Comparison of ENCODE assay signal across 23 cellular contexts in the genomic region with DNA sequence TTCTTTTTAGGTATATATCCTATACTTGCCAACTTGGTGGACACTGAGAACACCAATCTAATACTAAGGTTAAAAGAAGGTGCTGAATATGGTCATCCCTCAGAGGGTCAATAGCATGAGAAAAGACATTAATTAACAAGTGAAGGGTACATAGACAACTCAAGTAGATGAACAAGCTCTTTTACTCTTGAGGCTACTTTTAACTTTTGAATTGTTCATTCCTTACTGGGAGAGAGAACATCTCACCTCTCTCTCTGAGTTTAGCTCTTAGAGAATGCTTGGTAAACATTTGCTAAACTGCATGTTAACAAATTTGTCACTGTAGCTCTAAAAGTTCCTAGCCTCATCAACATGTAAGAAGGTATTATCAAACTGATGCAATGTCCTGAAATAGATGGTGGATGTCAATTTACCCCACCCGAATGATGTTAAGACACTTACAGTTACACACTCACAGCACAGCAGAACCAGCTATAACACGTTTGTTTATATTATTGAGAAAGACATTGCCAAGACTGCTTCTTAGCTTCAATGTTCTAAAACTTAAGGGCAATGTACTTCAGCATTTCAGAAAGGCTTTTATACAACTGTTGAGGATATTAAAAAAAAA. TPM values are rescaled to one million over a fixed set of nuclear protein-coding genes. Genes with fewer than 3 reads are reported as not detected.
DNase-seq lines count a peak whose midpoint lies in the region; ATAC-seq, FAIRE-seq and TF ChIP-seq lines count a peak whose summit lies in the region.
"Had no signal": no experiment of that assay in that cellular context is flagged by ENCODE, and none has a peak within 500 bp of the region (broad histone marks: within the 10 kb centered on the region; RNA-seq: fewer than 3 reads in every experiment).

No MANE protein-coding gene starts in this region.

- H3K4me3 Mint-ChIP-seq in Calu3 (ENCODE audit: low read depth, unreplicated experiment) (no peak overlapping the region), GM23338 (no peak overlapping the region), astrocyte (ENCODE audit: unreplicated experiment) (no peak overlapping the region)
- H3K4me3 Mint-ChIP-seq: activated B cell treated with CpG ODN at 0.5 μM for 24 hours; activated naive CD4-positive, alpha-beta T cell treated with anti-CD3 and anti-CD28 coated beads, Interleukin-2, amount 10 ng/mL, durations not matched to agents 7 days and 5 days; naive thymus-derived CD4-positive, alpha-beta T cell had no signal

- H3K4me1 Mint-ChIP-seq in Calu3 (ENCODE audit: low read depth, unreplicated experiment) (no peaks in the 10 kb centered on the region), GM23338 (no peaks in the 10 kb centered on the region), astrocyte (ENCODE audit: low read depth, unreplicated experiment) (no peaks in the 10 kb centered on the region)
- H3K4me1 Mint-ChIP-seq: activated B cell treated with CpG ODN at 0.5 μM for 24 hours; activated naive CD4-positive, alpha-beta T cell treated with anti-CD3 and anti-CD28 coated beads, Interleukin-2, amount 10 ng/mL, durations not matched to agents 7 days and 5 days; naive thymus-derived CD4-positive, alpha-beta T cell had no signal

- H3K36me3 Mint-ChIP-seq in Calu3 (ENCODE audit: insufficient read depth, unreplicated experiment) (peaks cover 59% of the 10 kb centered on the region), GM23338 (ENCODE audit: low read depth) (peaks cover 92% of the 10 kb centered on the region), astrocyte (ENCODE audit: low read depth, unreplicated experiment) (peaks cover 18% of the 10 kb centered on the region)

- no peaks in the 10 kb centered on the region for H3F3A ChIP-seq in GM23338 (replicated peaks; ENCODE audit: low read depth)

- peaks cover 79% of the 10 kb centered on the region for H3K36me3 ChIP-seq in GM23338 (ENCODE audit: insufficient read depth)
- H3K36me3 ChIP-seq in astrocyte (ENCODE audit: insufficient read depth, low read length): peaks cover 78% of the 10 kb centered on the region

- TF ChIP-seq CTCF in Calu3 (IDR thresholded peaks at IDR 0.05; ENCODE audit: unreplicated experiment) (no peak), GM23338 (conservative IDR thresholded peaks at IDR 0.05; ENCODE audit: low read depth in 2 of 2) (no peak), astrocyte (IDR thresholded peaks at IDR 0.05; ENCODE audit: insufficient read depth, low read depth, low read length) (no peak), fibroblast of pulmonary artery (IDR thresholded peaks at IDR 0.05; ENCODE audit: low read length, missing control alignments) (no peak)

- H3K4me1 ChIP-seq in GM23338 (ENCODE audit: insufficient read depth): no peaks in the 10 kb centered on the region
- no peaks in the 10 kb centered on the region for H3K4me1 ChIP-seq in astrocyte (ENCODE audit: insufficient read depth, low read length)
- H3K4me1 ChIP-seq: ascending aorta, BE2C, gastrocnemius medialis, SJCRH30, upper lobe of right lung had no signal

- CTCF ChIA-PET in Calu3 (lab: Charles Lee): interaction anchor here (0.5 to 0.7 kb wide), 2 partner anchors 397 to 652 kb away, joined by 4 to 7 read pairs; no protein-coding TSS in a partner anchor

- H3K27me3 ChIP-seq in GM23338 (ENCODE audit: insufficient read depth) (no peaks in the 10 kb centered on the region), astrocyte (ENCODE audit: insufficient read depth, low read length) (no peaks in the 10 kb centered on the region)
- H3K27me3 ChIP-seq: ascending aorta, BE2C, gastrocnemius medialis, MG63, SJCRH30, upper lobe of right lung had no signal

- no TSS peak for BruUV-seq in Calu3 (replicated peaks; lab: Mats Ljungman, UMichigan)

- H3K79me2 ChIP-seq in GM23338 (replicated peaks; ENCODE audit: insufficient read depth) (no peaks in the 10 kb centered on the region), astrocyte (ENCODE audit: insufficient read depth, low read length) (no peaks in the 10 kb centered on the region)

- H2AFZ ChIP-seq in GM23338: no peak overlapping the region
- no peak overlapping the region for H2AFZ ChIP-seq in astrocyte (ENCODE audit: low read depth, low read length)

- intact Hi-C loops in Calu3 (cut with micrococcal nuclease; ENCODE audit: unreplicated experiment): no loop called here

- no peak overlapping the region for H3K4me2 ChIP-seq in GM23338
- no peak overlapping the region for H3K4me2 ChIP-seq in astrocyte (ENCODE audit: low read length)

- no peak overlapping the region for H3K4me3 ChIP-seq in GM23338
- H3K4me3 ChIP-seq in astrocyte (ENCODE audit: insufficient read depth, low read depth, low read length): no peak overlapping the region
- H3K4me3 ChIP-seq in fibroblast of pulmonary artery (replicated peaks; ENCODE audit: low read depth, low read length): no peak overlapping the region
- H3K4me3 ChIP-seq: ascending aorta, gastrocnemius medialis, MG63, SJCRH30, upper lobe of right lung had no signal

- H4K20me1 ChIP-seq in GM23338 (replicated peaks; ENCODE audit: insufficient read depth): no peaks in the 10 kb centered on the region; the same call in 1 of the 2 replicates
- no peaks in the 10 kb centered on the region for H4K20me1 ChIP-seq in astrocyte (ENCODE audit: insufficient read depth, low read length)

- H3K27ac Mint-ChIP-seq in Calu3 (ENCODE audit: unreplicated experiment) (peak overlapping the region; percentile 3), GM23338 (0 out of 2 replicates have a peak overlapping the region, but pooled peaks have one; percentile 81), astrocyte (ENCODE audit: unreplicated experiment) (no peak overlapping the region)
- H3K27ac Mint-ChIP-seq: activated B cell treated with CpG ODN at 0.5 μM for 24 hours; activated naive CD4-positive, alpha-beta T cell treated with anti-CD3 and anti-CD28 coated beads, Interleukin-2, amount 10 ng/mL, durations not matched to agents 7 days and 5 days had no signal

- no peaks in the 10 kb centered on the region for H3K9me3 ChIP-seq in astrocyte (ENCODE audit: insufficient read depth, low read depth, low read length)
- H3K9me3 ChIP-seq: ascending aorta, BE2C, gastrocnemius medialis, MG63, SJCRH30, upper lobe of right lung had no signal

- no peak overlapping the region for H3K27ac ChIP-seq in GM23338 (ENCODE audit: low read depth)
- no peak overlapping the region for H3K27ac ChIP-seq in astrocyte (ENCODE audit: low read depth, low read length)
- H3K27ac ChIP-seq: ascending aorta, gastrocnemius medialis, HL-60, SJCRH30, upper lobe of right lung had no signal

- H3K9me3 Mint-ChIP-seq in Calu3 (ENCODE audit: low read depth, unreplicated experiment) (no peaks in the 10 kb centered on the region), GM23338 (no peaks in the 10 kb centered on the region), astrocyte (ENCODE audit: unreplicated experiment) (no peaks in the 10 kb centered on the region)
- H3K9me3 Mint-ChIP-seq: activated B cell treated with CpG ODN at 0.5 μM for 24 hours; activated naive CD4-positive, alpha-beta T cell treated with anti-CD3 and anti-CD28 coated beads, Interleukin-2, amount 10 ng/mL, durations not matched to agents 7 days and 5 days; naive thymus-derived CD4-positive, alpha-beta T cell had no signal

- DNase-seq in Calu3: no peak
- no peak for DNase-seq in GM23338 (ENCODE audit: low spot score)
- DNase-seq in astrocyte (ENCODE audit: low read depth): no peak
- peak; percentile 8 for DNase-seq in fibroblast of pulmonary artery (ENCODE audit: low read depth)
- no peak for DNase-seq in SHP77 treated with DMSO at 0.1 percent for 48 hours (lab: John Stamatoyannopoulos, UW)
- no peak for DNase-seq in DMS 273 (lab: John Stamatoyannopoulos, UW; ENCODE audit: unreplicated experiment)
- DNase-seq: activated B cell treated with CpG ODN at 0.5 μM for 24 hours; activated CD4-positive, alpha-beta T cell treated with anti-CD3 and anti-CD28 coated beads, Interleukin-2, amount 50 U/mL, for 48 hours; activated naive CD4-positive, alpha-beta T cell treated with anti-CD3 and anti-CD28 coated beads, Interleukin-2, amount 10 ng/mL, durations not matched to agents 7 days and 5 days; activated T-cell treated with anti-CD3 and anti-CD28 coated beads, Interleukin-2, amount 50 U/mL, for 1 hour; BE2C; COR-L47; gastrocnemius medialis; MG63; naive thymus-derived CD4-positive, alpha-beta T cell; NCI-H1436 treated with DMSO at 0.1 percent for 48 hours; NCI-H82; retina; SJCRH30; upper lobe of right lung had no signal

- ATAC-seq in GM23338: no peak
- ATAC-seq in GM21381 (IDR thresholded peaks at IDR 0.05; ENCODE audit: unreplicated experiment): no peak
- ATAC-seq: gastrocnemius medialis; naive thymus-derived CD4-positive, alpha-beta T cell; upper lobe of right lung had no signal

- H3K9me2 ChIP-seq in GM23338 (ENCODE audit: insufficient read depth): no peaks in the 10 kb centered on the region

- no peaks in the 10 kb centered on the region for H3K27me3 Mint-ChIP-seq in Calu3 (ENCODE audit: unreplicated experiment)
- H3K27me3 Mint-ChIP-seq in GM23338 (ENCODE audit: insufficient read depth, low read depth, poor library complexity): peaks cover 2% of the 10 kb centered on the region
- H3K27me3 Mint-ChIP-seq in astrocyte (ENCODE audit: low read depth, unreplicated experiment): no peaks in the 10 kb centered on the region
- H3K27me3 Mint-ChIP-seq: activated B cell treated with CpG ODN at 0.5 μM for 24 hours; activated naive CD4-positive, alpha-beta T cell treated with anti-CD3 and anti-CD28 coated beads, Interleukin-2, amount 10 ng/mL, durations not matched to agents 7 days and 5 days; naive thymus-derived CD4-positive, alpha-beta T cell had no signal

- H3K9ac ChIP-seq in astrocyte (ENCODE audit: low read length): no peak overlapping the region

- peak; percentile 5 for FAIRE-seq in astrocyte (lab: Jason Lieb, UNC)

TF ChIP-seq in GM23338, 12 proteins besides CTCF, POLR2A, EP300 and RAD21 (continues in another document):
- no peak for TF ChIP-seq EZH2phosphoT487 (IDR thresholded peaks at IDR 0.05; ENCODE audit: unreplicated experiment)

RNA-seq across cellular contexts. Expression of a gene that starts 35.9 kb away (rescaled TPM):
- total RNA-seq in Calu3 (2022): 70.4 and 75.5 TPM in 2 replicates
- 78.9 and 81.1 TPM in 2 replicates for total RNA-seq in GM23338 (2014; rRNA removed; shearing (Covaris generic))
- 13.2 and 17.2 TPM in 2 replicates for polyA plus RNA-seq in GM23338 (2016; fragmentation: Nextera tagmentation; extraction: Ambion mirVana)
- 37.8 and 43.3 TPM in 2 replicates for total RNA-seq in astrocyte

RNA-seq across cellular contexts. Expression of a gene that starts 44.6 kb away (rescaled TPM):
- total RNA-seq in Calu3 (2022) (46.5 and 50.3 TPM in 2 replicates), astrocyte (23.1 and 27.9 TPM in 2 replicates)
- total RNA-seq in GM23338 (2014; rRNA removed; shearing (Covaris generic)): 11.5 and 20.2 TPM in 2 replicates
- 10.1 and 10.5 TPM in 2 replicates for polyA plus RNA-seq in GM23338 (2016; fragmentation: Nextera tagmentation; extraction: Ambion mirVana)
